Comparison of ENCODE assay signal across 20 cellular contexts in the genomic region with DNA sequence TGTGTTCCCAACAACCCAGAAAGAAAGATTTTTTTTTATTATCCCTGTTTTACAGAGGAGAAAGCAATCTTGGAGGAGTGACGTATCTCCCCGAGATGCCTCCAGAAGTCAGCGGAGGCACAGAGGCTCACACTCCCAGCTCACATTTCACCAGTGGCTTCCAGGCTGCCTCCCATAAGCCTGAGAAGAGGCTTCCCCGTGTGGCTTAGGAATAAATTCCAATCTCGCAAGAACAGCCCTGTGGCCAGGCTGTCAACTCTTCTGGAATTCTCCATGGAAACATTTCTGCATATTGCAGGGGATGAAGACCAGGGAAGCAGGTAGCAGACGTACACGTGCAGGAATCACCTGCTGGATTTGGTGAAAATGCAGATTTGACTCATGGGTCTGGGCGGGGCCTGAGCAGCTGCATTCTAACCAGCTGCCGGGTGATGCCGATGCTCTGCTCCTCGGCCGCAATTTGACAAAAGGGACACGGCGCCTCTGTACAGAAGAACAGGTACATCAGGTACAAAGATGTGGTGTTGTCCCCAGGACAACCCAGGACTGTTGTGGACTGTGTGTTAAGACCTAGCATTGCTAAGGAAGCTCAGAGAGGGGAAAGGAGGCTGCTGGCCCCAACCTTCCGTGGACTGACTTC.
DNase-seq lines count a peak whose midpoint lies in the region; ATAC-seq, FAIRE-seq and TF ChIP-seq lines count a peak whose summit lies in the region.
"Had no signal": no experiment of that assay in that cellular context is flagged by ENCODE, and none has a peak within 500 bp of the region (broad histone marks: within the 10 kb centered on the region; RNA-seq: fewer than 3 reads in every experiment).

No MANE protein-coding gene starts in this region.

- H3K27ac Mint-ChIP-seq in astrocyte (ENCODE audit: unreplicated experiment), result no peak overlapping the region
- H3K27ac Mint-ChIP-seq in nephron progenitor cell, result peak overlapping the region; percentile 59
- H3K27ac Mint-ChIP-seq: IgD-negative memory B cell, mesothelial cell of epicardium had no signal

- H3K9ac ChIP-seq in astrocyte (ENCODE audit: low read length), result no peak overlapping the region

- peaks cover 48% of the 10 kb centered on the region for H3K27me3 Mint-ChIP-seq in astrocyte (ENCODE audit: low read depth, unreplicated experiment)
- H3K27me3 Mint-ChIP-seq in nephron progenitor cell (ENCODE audit: low read depth, poor library complexity), result peaks cover 5% of the 10 kb centered on the region

- H4K20me1 ChIP-seq in astrocyte (ENCODE audit: insufficient read depth, low read length), result no peaks in the 10 kb centered on the region

- peak; percentile 62 for DNase-seq in AG10803 (ENCODE audit: low read depth)
- no peak for DNase-seq in GM12891 (ENCODE audit: insufficient read length, low spot score)
- DNase-seq in astrocyte (ENCODE audit: low read depth), result peak; percentile 14
- no peak for DNase-seq in nephron progenitor cell
- DNase-seq in germinal center (ENCODE audit: low spot score), result no peak
- no peak for DNase-seq in NK-92 treated with Interleukin-12 subunit alpha and Interleukin-12 subunit beta, amount 100 ng/mL, for 24 hours (lab: John Stamatoyannopoulos, UW)
- DNase-seq: AML-193; Calu3; caudate nucleus; effector CD4-positive, alpha-beta T cell; GF-D8; hypothalamus; MV-4-11; NCI-H226; stimulated activated CD4-positive, alpha-beta T cell treated with anti-CD3 and anti-CD28 coated beads, Interleukin-2, amount 100 ng/mL, for 24 hours had no signal

- no peak overlapping the region for H3K4me2 ChIP-seq in astrocyte (ENCODE audit: low read length)

- H3K27me3 ChIP-seq in astrocyte (ENCODE audit: insufficient read depth, low read length), result peaks cover 5% of the 10 kb centered on the region
- H3K27me3 ChIP-seq: neutrophil, SJSA1 had no signal

- FAIRE-seq in GM12891 (lab: Jason Lieb, UNC) (peak; percentile 28), astrocyte (lab: Jason Lieb, UNC) (no peak)

- H3K4me1 ChIP-seq in astrocyte (ENCODE audit: insufficient read depth, low read length), result no peaks in the 10 kb centered on the region
- H3K4me1 ChIP-seq: SJSA1 had no signal

- ATAC-seq in HG02759 (IDR thresholded peaks at IDR 0.05; ENCODE audit: unreplicated experiment), result no peak

- no peaks in the 10 kb centered on the region for H3K79me2 ChIP-seq in astrocyte (ENCODE audit: insufficient read depth, low read length)

- H3K4me1 Mint-ChIP-seq in astrocyte (ENCODE audit: low read depth, unreplicated experiment), result no peaks in the 10 kb centered on the region
- H3K4me1 Mint-ChIP-seq in nephron progenitor cell, result peaks cover 80% of the 10 kb centered on the region

- no peaks in the 10 kb centered on the region for H3K36me3 ChIP-seq in astrocyte (ENCODE audit: insufficient read depth, low read length)
- H3K36me3 ChIP-seq: neutrophil, SJSA1 had no signal

- H3K36me3 Mint-ChIP-seq in astrocyte (ENCODE audit: low read depth, unreplicated experiment), result no peaks in the 10 kb centered on the region
- no peaks in the 10 kb centered on the region for H3K36me3 Mint-ChIP-seq in nephron progenitor cell (ENCODE audit: low read depth)
- H3K36me3 Mint-ChIP-seq: mesothelial cell of epicardium had no signal

- H3K9me3 ChIP-seq in astrocyte (ENCODE audit: insufficient read depth, low read depth, low read length), result no peaks in the 10 kb centered on the region
- H3K9me3 ChIP-seq: neutrophil, SJSA1 had no signal

- no peak overlapping the region for H2AFZ ChIP-seq in astrocyte (ENCODE audit: low read depth, low read length)

- no peak for TF ChIP-seq POLR2A in GM12891 (IDR thresholded peaks at IDR 0.05; ENCODE audit: low read depth, low read length)

- H3K4me3 Mint-ChIP-seq in astrocyte (ENCODE audit: unreplicated experiment) (no peak overlapping the region), nephron progenitor cell (no peak overlapping the region)
- H3K4me3 Mint-ChIP-seq: IgD-negative memory B cell, mesothelial cell of epicardium had no signal

- H3K9me3 Mint-ChIP-seq in astrocyte (ENCODE audit: unreplicated experiment) (peaks cover 2% of the 10 kb centered on the region), nephron progenitor cell (peaks cover 3% of the 10 kb centered on the region)

- no peak overlapping the region for H3K27ac ChIP-seq in astrocyte (ENCODE audit: low read depth, low read length)
- H3K27ac ChIP-seq: neutrophil, SJSA1 had no signal

- TF ChIP-seq CTCF in AG10803 (conservative IDR thresholded peaks at IDR 0.05; ENCODE audit: low read length) (no peak), astrocyte (IDR thresholded peaks at IDR 0.05; ENCODE audit: insufficient read depth, low read depth, low read length) (no peak), nephron progenitor cell (IDR thresholded peaks at IDR 0.05) (no peak)

- no peak overlapping the region for H3K4me3 ChIP-seq in AG10803 (ENCODE audit: low read length)
- no peak overlapping the region for H3K4me3 ChIP-seq in astrocyte (ENCODE audit: insufficient read depth, low read depth, low read length)
- H3K4me3 ChIP-seq: SJSA1 had no signal

TF ChIP-seq in GM12891, 5 proteins besides CTCF, POLR2A, EP300 and RAD21:
- TF ChIP-seq SPI1 (IDR thresholded peaks at IDR 0.05; ENCODE audit: low read depth, low read length) (no peak), POLR2AphosphoS5 (IDR thresholded peaks at IDR 0.05; ENCODE audit: low read depth, low read length) (no peak), TAF1 (IDR thresholded peaks at IDR 0.05; ENCODE audit: low read depth, low read length) (no peak), PAX5 (IDR thresholded peaks at IDR 0.05; ENCODE audit: insufficient read depth, low read length, severe bottlenecking) (no peak), POU2F2 (IDR thresholded peaks at IDR 0.05; ENCODE audit: low read depth, low read length) (no peak)

Comparison
In these comparisons a context has a peak if more than half of its experiments do, and no peak if none do; other contexts are left out.
1. DNase-seq: peak in AG10803 (single experiment) and astrocyte (single experiment); none in GM12891 (single experiment), nephron progenitor cell (single experiment), germinal center (single experiment) and NK-92 treated with Interleukin-12 subunit alpha and Interleukin-12 subunit beta, amount 100 ng/mL, for 24 hours (single experiment).